11 cellular contexts compared by ENCODE assay signal in the genomic region with DNA sequence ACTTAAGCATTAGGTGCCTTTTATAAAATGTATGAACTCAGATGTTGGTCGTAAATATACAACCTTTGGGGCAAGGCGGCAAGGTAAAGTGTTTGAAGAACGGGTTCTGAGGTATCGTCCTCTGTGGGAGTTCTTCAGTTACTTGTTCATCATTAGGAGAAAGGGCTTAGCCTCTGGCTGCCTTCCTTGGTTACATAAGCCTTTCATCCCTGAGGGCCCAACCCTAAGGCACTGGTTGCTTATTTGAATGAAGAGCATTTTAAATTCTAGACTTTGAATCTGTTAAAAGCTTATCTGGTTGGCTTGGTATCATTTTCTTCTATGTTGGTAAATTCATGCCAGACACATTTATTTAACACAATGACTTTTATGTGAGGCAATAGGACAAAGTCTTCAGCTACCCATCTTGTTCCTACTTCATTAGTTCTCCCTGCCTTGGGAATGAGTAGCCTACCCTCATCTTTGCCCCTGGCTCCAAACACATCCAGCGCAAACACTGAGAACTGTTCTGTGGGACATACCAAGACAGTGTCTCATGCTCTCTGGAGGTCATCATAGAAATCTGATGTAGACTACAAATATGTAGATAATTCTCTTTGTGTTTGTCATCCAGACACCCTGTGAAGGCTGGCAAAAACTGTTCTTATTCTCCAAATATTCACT. TPM values are rescaled to one million over a fixed set of nuclear protein-coding genes. Genes with fewer than 3 reads are reported as not detected.
A peak's percentile ranks its signal among the peaks of the same experiment; 100 is the strongest.
DNase-seq lines count a peak whose midpoint lies in the region; ATAC-seq and TF ChIP-seq lines count a peak whose summit lies in the region.
"Had no signal": no experiment of that assay in that cellular context is flagged by ENCODE, and none has a peak within 500 bp of the region (broad histone marks: within the 10 kb centered on the region; RNA-seq: fewer than 3 reads in every experiment).

No MANE protein-coding gene starts in this region.

- H3K4me1 ChIP-seq in right cardiac atrium (ENCODE audit: control insufficient read depth, insufficient read depth, low read length) (no peaks in the 10 kb centered on the region), thoracic aorta (ENCODE audit: control insufficient read depth in 1 of 2, low read depth in 2 of 2) (peaks cover 0 to 5% of the 10 kb centered on the region in 2 donors)

- no peaks in the 10 kb centered on the region for H3K36me3 ChIP-seq in thoracic aorta
- H3K36me3 ChIP-seq: cardiac muscle cell had no signal

- H3K9me3 ChIP-seq in right cardiac atrium (ENCODE audit: control insufficient read depth, low read length), result no peaks in the 10 kb centered on the region
- no peaks in the 10 kb centered on the region for H3K9me3 ChIP-seq in thoracic aorta

- H3K27ac ChIP-seq in right cardiac atrium (ENCODE audit: low read length) (peak overlapping the region; percentile 35), thoracic aorta (peak overlapping the region in 1 of 2 donors; percentile 29)
- H3K27ac ChIP-seq: cardiac muscle cell had no signal

- H3K36me3 Mint-ChIP-seq in HFFc6 (ENCODE audit: low read depth), result peaks cover 13% of the 10 kb centered on the region

- TF ChIP-seq CTCF in HFFc6 (IDR thresholded peaks at IDR 0.05) (no peak), astrocyte of the cerebellum (IDR thresholded peaks at IDR 0.05; ENCODE audit: low read depth, low read length, missing control alignments) (no peak), thoracic aorta (IDR thresholded peaks at IDR 0.05) (no peak)

- H3K4me3 Mint-ChIP-seq in HFFc6, result peak overlapping the region; percentile 86

- H3K4me1 Mint-ChIP-seq in HFFc6 (ENCODE audit: low read depth), result peaks cover 95% of the 10 kb centered on the region

- ATAC-seq in right cardiac atrium (peak; percentile 86 to 95), thoracic aorta (ENCODE audit: insufficient number of reproducible peaks, low FRiP score, low read depth) (peak; percentile 76), HG03097 (IDR thresholded peaks at IDR 0.05; ENCODE audit: low FRiP score, unreplicated experiment) (no peak), GM18498 (IDR thresholded peaks at IDR 0.05; ENCODE audit: unreplicated experiment) (no peak), HG02973 (IDR thresholded peaks at IDR 0.05; ENCODE audit: unreplicated experiment) (no peak)

- in situ Hi-C loops in astrocyte of the cerebellum (cut with HindIII; ENCODE audit: low sequenced_read_pairs), result no loop called here

- H3K4me3 ChIP-seq in astrocyte of the cerebellum (ENCODE audit: low read depth, low read length) (no peak overlapping the region), right cardiac atrium (ENCODE audit: low read length) (no peak overlapping the region), thoracic aorta (no peak overlapping the region)
- H3K4me3 ChIP-seq: cardiac muscle cell had no signal

- intact Hi-C loops in right cardiac atrium (cut with DNase I), result no loop called here

- H3K27ac Mint-ChIP-seq in HFFc6, result peak overlapping the region; percentile 86

- DNase-seq in HFFc6 (peak; percentile 96), astrocyte of the cerebellum (ENCODE audit: low read depth) (peak; percentile 84), right cardiac atrium (peak in 2 of 3 donors; percentile 30 to 60), thoracic aorta (ENCODE audit: low spot score) (no peak), KG1 (lab: John Stamatoyannopoulos, UW) (no peak)
- DNase-seq: activated CD8-positive, alpha-beta memory T cell treated with anti-CD3 and anti-CD28 coated beads for 24 hours; stimulated activated CD8-positive, alpha-beta memory T cell treated with anti-CD3 and anti-CD28 coated beads, Interleukin-4, amount 100 ng/mL, for 48 hours had no signal

- H3K27me3 ChIP-seq in right cardiac atrium (ENCODE audit: control insufficient read depth, insufficient read depth), result no peaks in the 10 kb centered on the region
- no peaks in the 10 kb centered on the region for H3K27me3 ChIP-seq in thoracic aorta (replicated peaks; ENCODE audit: insufficient read depth)
- H3K27me3 ChIP-seq: cardiac muscle cell had no signal

- H3K27me3 Mint-ChIP-seq in HFFc6 (ENCODE audit: insufficient read depth), result no peaks in the 10 kb centered on the region

- 70% methylated on average over 5 of the region's 5 CpGs for WGBS in right cardiac atrium

- no peaks in the 10 kb centered on the region for H3K9me3 Mint-ChIP-seq in HFFc6

RNA-seq across cellular contexts. Expression of a gene that starts 12.4 kb away (rescaled TPM):
- total RNA-seq in HFFc6 (2021; fragmentation: NEBNext Ultra II Directional; extraction: Animal tissue kit (Norgen Biotek cat#: 25700)), result 100 to 1,000 TPM; 326 to 388 (median 358) TPM
- total RNA-seq in right cardiac atrium (100 to 1,000 TPM; 123 to 187 (median 152) TPM), thoracic aorta (100 to 1,000 TPM in 1 of 2 donors, 10 to 100 TPM in 1; 90.8 to 350 TPM)
- polyA plus RNA-seq in right cardiac atrium, result 20.3 TPM

Comparison
In these comparisons a context has a peak if more than half of its experiments do, and no peak if none do; other contexts are left out.
1. DNase-seq: peak in HFFc6 (single experiment), astrocyte of the cerebellum (single experiment) and right cardiac atrium (2 of 3); none in thoracic aorta (single experiment) and KG1 (single experiment).
2. ATAC-seq: peak in right cardiac atrium (2 of 2) and thoracic aorta (single experiment); none in HG03097 (single experiment), GM18498 (single experiment) and HG02973 (single experiment).